In genomic region chr5:177366528-177367322, GRCh38 we compare ENCODE assay signal across 8 cellular contexts. TPM values are rescaled to one million over a fixed set of nuclear protein-coding genes. Genes with fewer than 3 reads are reported as not detected.
A peak's percentile ranks its signal among the peaks of the same experiment; 100 is the strongest.
DNase-seq lines count a peak whose midpoint lies in the region; FAIRE-seq and TF ChIP-seq lines count a peak whose summit lies in the region.
"Had no signal": no experiment of that assay in that cellular context is flagged by ENCODE, and none has a peak within 500 bp of the region (broad histone marks: within the 10 kb centered on the region; RNA-seq: fewer than 3 reads in every experiment).

No MANE protein-coding gene starts in this region.

- peak overlapping the region; percentile 50 for H3K27ac ChIP-seq in caudate nucleus (ENCODE audit: low read depth, low read length)
- H3K27ac ChIP-seq in kidney (ENCODE audit: low read depth in 2 of 2, low read length in 2 of 2) = peak overlapping the region; percentile 98 to 99
- peak overlapping the region; percentile 39 to 87 (median 82) for H3K27ac ChIP-seq in spleen
- no peak overlapping the region for H3K27ac ChIP-seq in MM.1S (ENCODE audit: low read length)
- H3K27ac ChIP-seq: SJSA1 had no signal

- H3K79me2 ChIP-seq in MM.1S (ENCODE audit: low read length) = peaks cover 21% of the 10 kb centered on the region

- H3K4me1 ChIP-seq in kidney (ENCODE audit: control insufficient read depth in 1 of 2, insufficient read depth in 1 of 2, low read depth in 1 of 2, low read length in 2 of 2) (peaks cover 42 to 49% of the 10 kb centered on the region in 2 donors), spleen (peaks cover 12 to 98% (median 78%) of the 10 kb centered on the region in 6 donors), MM.1S (ENCODE audit: low read length) (peaks cover 34% of the 10 kb centered on the region)

- DNase-seq in HuH-7.5 (ENCODE audit: low spot score) (peak; percentile 99), caudate nucleus (lab: John Stamatoyannopoulos, UW) (peak in 35 of 61 donors; percentile 21 to 74 (median 44)), kidney (peak; percentile 97), spleen (peak; percentile 86), MM.1S (no peak), D721Med (ENCODE audit: insufficient read length, low spot score) (no peak), NCI-H2171 (lab: John Stamatoyannopoulos, UW) (no peak)

- H3K4me3 ChIP-seq in kidney (ENCODE audit: low read length in 2 of 2) (peak overlapping the region; percentile 54 to 69), spleen (peak overlapping the region in 6 of 8 donors; percentile 16 to 61 (median 26)), MM.1S (ENCODE audit: low read length) (no peak overlapping the region)
- H3K4me3 ChIP-seq: SJSA1 had no signal

- no peak overlapping the region for H3K4me2 ChIP-seq in MM.1S (ENCODE audit: low read depth, low read length)

- peak overlapping the region; percentile 67 to 73 for H3K9ac ChIP-seq in kidney (ENCODE audit: low read length in 2 of 2)
- no peak overlapping the region for H3K9ac ChIP-seq in MM.1S (ENCODE audit: low read length)

- FAIRE-seq in kidney (lab: Jason Lieb, UNC) (no peak), D721Med (lab: Jason Lieb, UNC) (no peak)

- intact Hi-C loops in kidney (cut with DNase I) (no loop called here), spleen (cut with DNase I; ENCODE audit: low total_unique reads) (loop anchor here (10.0 kb wide), 1 partner anchor 52 kb away; the partner anchor contains the start of gene MXD3)

- H3K27me3 ChIP-seq in spleen (replicated peaks in 1 of 7) (no peaks in the 10 kb centered on the region), MM.1S (replicated peaks; ENCODE audit: insufficient read depth, low read length) (no peaks in the 10 kb centered on the region)

- H3K36me3 ChIP-seq in kidney (ENCODE audit: control insufficient read depth in 1 of 2, insufficient read depth in 2 of 2, low read length in 2 of 2) (no peaks in the 10 kb centered on the region), spleen (peaks cover 0 to 68% (median 28%) of the 10 kb centered on the region in 6 donors), MM.1S (replicated peaks; ENCODE audit: insufficient read depth, low read length) (no peaks in the 10 kb centered on the region)
- H3K36me3 ChIP-seq: SJSA1 had no signal

- no peak for TF ChIP-seq POLR2A in spleen (IDR thresholded peaks at IDR 0.05)

- H3K9me3 ChIP-seq in kidney (ENCODE audit: control insufficient read depth in 1 of 2, low read length in 2 of 2) (no peaks in the 10 kb centered on the region), spleen (no peaks in the 10 kb centered on the region), MM.1S (replicated peaks; ENCODE audit: insufficient read depth, low read length) (no peaks in the 10 kb centered on the region)

- TF ChIP-seq CTCF in kidney (IDR thresholded peaks at IDR 0.05; ENCODE audit: borderline replicate concordance, extremely low read depth, insufficient read depth) = no peak
- TF ChIP-seq CTCF in spleen (IDR thresholded peaks at IDR 0.05 in 8 of 11, conservative IDR thresholded peaks at IDR 0.05 in 3 of 11) = no peak
- no peak for TF ChIP-seq CTCF in MM.1S (IDR thresholded peaks at IDR 0.05; ENCODE audit: low read length)
- no peak for TF ChIP-seq CTCF in D721Med (IDR thresholded peaks at IDR 0.05; ENCODE audit: insufficient read depth, missing control alignments)

- WGBS in spleen, 5 donors = 56 to 78% (median 71%) methylated on average over 30 to 36 of the region's 36 CpGs

- H2AFZ ChIP-seq in MM.1S (ENCODE audit: low read length) = no peak overlapping the region

- H3F3A ChIP-seq in MM.1S (ENCODE audit: insufficient read depth, low read length) = peaks cover 22% of the 10 kb centered on the region

- H3K9me2 ChIP-seq in MM.1S (replicated peaks; ENCODE audit: insufficient read depth, low read length) = no peaks in the 10 kb centered on the region

- 0 out of 2 replicates have a peak, but pooled peaks cover 6% of the 10 kb centered on the region for H4K20me1 ChIP-seq in MM.1S (ENCODE audit: insufficient read depth, low read length)

RNA-seq across cellular contexts. Expression of gene RGS14, which starts 9.0 kb away (rescaled TPM):
- 28.4 TPM for total RNA-seq in kidney
- 56.3 TPM for polyA plus RNA-seq in kidney (ENCODE audit: insufficient read depth, low read depth, low replicate concordance)
- 100 to 1,000 TPM in 1 of 7 donors, 10 to 100 TPM in 6; 61.5 to 111 (median 77.1) TPM for total RNA-seq in spleen
- 10 to 100 TPM; 45.3 to 95.9 (median 61.6) TPM for polyA plus RNA-seq in spleen

RNA-seq across cellular contexts. Expression of gene LMAN2, which starts 15.3 kb away (rescaled TPM):
- 137 TPM for total RNA-seq in kidney
- 190 TPM for polyA plus RNA-seq in kidney (ENCODE audit: insufficient read depth, low read depth, low replicate concordance)
- total RNA-seq in spleen = 100 to 1,000 TPM in 4 of 7 donors, 10 to 100 TPM in 3; 92.4 to 211 (median 109) TPM
- 10 to 100 TPM; 50.1 to 96.6 (median 72.5) TPM for polyA plus RNA-seq in spleen

RNA-seq across cellular contexts. Expression of gene SLC34A1, which starts 17.5 kb away (rescaled TPM):
- total RNA-seq in kidney (0.91 TPM), spleen (under 1 TPM in 5 of 7 donors, not detected in 2; 0.13 to 0.77 (median 0.19) TPM)
- polyA plus RNA-seq in kidney (ENCODE audit: insufficient read depth, low read depth, low replicate concordance) (211 TPM), spleen (under 1 TPM in 2 of 3 donors, not detected in 1; 0.02 to 0.06 TPM)
- total RNA-seq: SJSA1 had no signal

RNA-seq across cellular contexts. Expression of gene PFN3, which starts 33.7 kb away (rescaled TPM):
- total RNA-seq in kidney (not detected), spleen (not detected)
- polyA plus RNA-seq in kidney (ENCODE audit: insufficient read depth, low read depth, low replicate concordance) (not detected), spleen (not detected)
- total RNA-seq: SJSA1 had no signal

RNA-seq across cellular contexts. Expression of gene F12, which starts 42.6 kb away (rescaled TPM):
- 4.2 TPM for total RNA-seq in kidney
- polyA plus RNA-seq in kidney (ENCODE audit: insufficient read depth, low read depth, low replicate concordance) = 3.1 TPM
- total RNA-seq in spleen = 1 to 10 TPM in 3 of 7 donors, under 1 TPM in 4; 0.60 to 1.7 (median 0.94) TPM
- polyA plus RNA-seq in spleen = 1 to 10 TPM; 1.1 to 2.3 (median 1.3) TPM

Comparison
In these comparisons a context has a peak if more than half of its experiments do, and no peak if none do; other contexts are left out.
1. DNase-seq: peak in HuH-7.5 (single experiment), caudate nucleus (35 of 61), kidney (single experiment) and spleen (single experiment); none in MM.1S (single experiment), D721Med (single experiment) and NCI-H2171 (single experiment).